In genomic region chr20:1939270-1939595, GRCh38 we compare ENCODE assay signal across 27 cellular contexts. TPM values are rescaled to one million over a fixed set of nuclear protein-coding genes. Genes with fewer than 3 reads are reported as not detected.
DNase-seq lines count a peak whose midpoint lies in the region; ATAC-seq, FAIRE-seq and TF ChIP-seq lines count a peak whose summit lies in the region.
"Had no signal": no experiment of that assay in that cellular context is flagged by ENCODE, and none has a peak within 500 bp of the region (broad histone marks: within the 10 kb centered on the region; RNA-seq: fewer than 3 reads in every experiment).

No MANE protein-coding gene starts in this region.

- intact Hi-C loops in cardiac septum (cut with DNase I) = no loop called here
- intact Hi-C loops in heart right ventricle (cut with DNase I) = no loop called here

- H3K36me3 ChIP-seq in heart right ventricle (peaks cover 0 to 46% (median 0%) of the 10 kb centered on the region in 9 donors), bronchial epithelial cell (ENCODE audit: control insufficient read depth, insufficient read depth, low read length) (peaks cover 6% of the 10 kb centered on the region)
- H3K36me3 ChIP-seq: BLaER1, HAP-1 had no signal

- DNase-seq in cardiac septum (ENCODE audit: low spot score) = peak; percentile 66
- DNase-seq in heart right ventricle = no peak
- no peak for DNase-seq in bronchial epithelial cell (ENCODE audit: low read depth)
- peak; percentile 86 for DNase-seq in left lobe of liver (ENCODE audit: low spot score)
- no peak for DNase-seq in NCI-H82 treated with DMSO at 0.1 percent for 48 hours (lab: John Stamatoyannopoulos, UW; ENCODE audit: unreplicated experiment)
- DNase-seq in GM19240 (ENCODE audit: insufficient read length, low spot score) = no peak
- DNase-seq: 8988T; CD4-positive, alpha-beta memory T cell; COR-L47; GDM1; GOT3; HFFc6; IMR-90; KG1; MM.1S; NCI-H2029; NCI-H446; NCI-H524 treated with DMSO at 0.1 percent for 48 hours; NCI-H774; PC-9; SHP77 had no signal

- H3K9me3 ChIP-seq in heart right ventricle = peaks cover 0 to 5% (median 0%) of the 10 kb centered on the region in 11 donors
- H3K9me3 ChIP-seq: BLaER1, HAP-1 had no signal

- no peak overlapping the region for H3K27ac ChIP-seq in heart right ventricle
- H3K27ac ChIP-seq: BLaER1, PC-9 had no signal

- FAIRE-seq in bronchial epithelial cell (lab: Jason Lieb, UNC) = peak; percentile 73
- FAIRE-seq: GM12878 had no signal

- TF ChIP-seq CTCF in heart right ventricle (IDR thresholded peaks at IDR 0.05) (no peak), bronchial epithelial cell (IDR thresholded peaks at IDR 0.05; ENCODE audit: insufficient read depth, low read length, severe bottlenecking) (no peak)

- H3K4me1 ChIP-seq in heart right ventricle = peaks cover 0 to 64% (median 26%) of the 10 kb centered on the region in 9 donors
- H3K4me1 ChIP-seq: BLaER1, HAP-1 had no signal

- 85 to 86% methylated on average over 4 of the region's 4 CpGs for WGBS in heart right ventricle, 2 donors

- H3K27me3 ChIP-seq in heart right ventricle (peaks cover 0 to 6% (median 0%) of the 10 kb centered on the region in 7 donors), bronchial epithelial cell (ENCODE audit: control insufficient read depth, insufficient read depth, low read length) (no peaks in the 10 kb centered on the region)
- H3K27me3 ChIP-seq: BLaER1 had no signal

- H3K4me3 ChIP-seq in heart right ventricle = no peak overlapping the region
- H3K4me3 ChIP-seq in bronchial epithelial cell (ENCODE audit: low read depth, low read length) = no peak overlapping the region
- H3K4me3 ChIP-seq: BLaER1, GM12878, HAP-1, PC-9 had no signal

- ATAC-seq in heart right ventricle = no peak
- ATAC-seq in left lobe of liver = peak; percentile 62
- ATAC-seq in HG02571 (IDR thresholded peaks at IDR 0.05; ENCODE audit: unreplicated experiment) = no peak
- ATAC-seq: GM12878 had no signal

RNA-seq across cellular contexts. Expression of gene SIRPA, which starts 44.0 kb away (rescaled TPM):
- 45.8 TPM for total RNA-seq in cardiac septum
- 10 to 100 TPM; 16.7 to 45.8 (median 24.8) TPM for total RNA-seq in heart right ventricle
- 10 to 100 TPM in 1 of 2 donors, 1 to 10 TPM in 1; 9.7 to 31.5 TPM for polyA plus RNA-seq in heart right ventricle
- total RNA-seq in bronchial epithelial cell = 5.0 and 6.8 TPM in 2 replicates
- 35.9 TPM for total RNA-seq in left lobe of liver
- polyA plus RNA-seq: CD4-positive, alpha-beta memory T cell had no signal

RNA-seq across cellular contexts. Expression of gene PDYN, which starts 54.6 kb away (rescaled TPM):
- total RNA-seq in cardiac septum (not detected), heart right ventricle (not detected), bronchial epithelial cell (not detected in 2 replicates), left lobe of liver (not detected)
- not detected for polyA plus RNA-seq in heart right ventricle
- total RNA-seq: CD4-positive, alpha-beta memory T cell; GM12878; HFFc6; IMR-90; PC-9; RPMI7951; SK-MEL-5 had no signal
- polyA plus RNA-seq: CD4-positive, alpha-beta memory T cell; GM12878; IMR-90 had no signal

Comparison
In these comparisons a context has a peak if more than half of its experiments do, and no peak if none do; other contexts are left out.
1. DNase-seq: peak in cardiac septum (single experiment) and left lobe of liver (single experiment); none in heart right ventricle (0 of 2), bronchial epithelial cell (single experiment), NCI-H82 treated with DMSO at 0.1 percent for 48 hours (single experiment) and GM19240 (single experiment).